Comparison of ENCODE assay signal across 8 cellular contexts in genomic region chr6:75600694-75601265, GRCh38.
DNase-seq lines count a peak whose midpoint lies in the region; ATAC-seq and TF ChIP-seq lines count a peak whose summit lies in the region.

No MANE protein-coding gene starts in this region.

- TF ChIP-seq CTCF in fibroblast of mammary gland (conservative IDR thresholded peaks at IDR 0.05; ENCODE audit: control insufficient read depth, insufficient read depth, low read depth, low read length): no peak

- H3K27ac ChIP-seq in skin epidermis: peak overlapping the region in 20 of 21 experiments; percentile 92 to 100 (median 98)

- DNase-seq in NCI-H1436 (lab: John Stamatoyannopoulos, UW) (peak; percentile 10), NCI-H1436 treated with DMSO at 0.1 percent for 48 hours (lab: John Stamatoyannopoulos, UW) (no peak), RKO (ENCODE audit: low spot score) (peak; percentile 14), fibroblast of mammary gland (ENCODE audit: low read depth) (peak; percentile 28), NCI-H1048 (lab: John Stamatoyannopoulos, UW) (no peak)

- ATAC-seq in GM19467 (IDR thresholded peaks at IDR 0.05; ENCODE audit: unreplicated experiment): no peak
- no peak for ATAC-seq in HG03520 (IDR thresholded peaks at IDR 0.05; ENCODE audit: unreplicated experiment)

- H3K4me3 ChIP-seq in fibroblast of mammary gland (ENCODE audit: control insufficient read depth, low read depth, low read length) (peak overlapping the region; percentile 66), skin epidermis (peak overlapping the region in 3 of 7 experiments; percentile 73 to 77 (median 75))

Comparison
In these comparisons a context has a peak if more than half of its experiments do, and no peak if none do; other contexts are left out.
1. DNase-seq: peak in NCI-H1436 (single experiment), RKO (single experiment) and fibroblast of mammary gland (single experiment); none in NCI-H1436 treated with DMSO at 0.1 percent for 48 hours (single experiment) and NCI-H1048 (single experiment).